Comparison of ENCODE assay signal across 10 cellular contexts in genomic region chr4:153137168-153137567, GRCh38.
DNase-seq lines count a peak whose midpoint lies in the region; ATAC-seq, FAIRE-seq and TF ChIP-seq lines count a peak whose summit lies in the region.
"Had no signal": no experiment of that assay in that cellular context is flagged by ENCODE, and none has a peak within 500 bp of the region (broad histone marks: within the 10 kb centered on the region; RNA-seq: fewer than 3 reads in every experiment).

No MANE protein-coding gene starts in this region.

- no peak overlapping the region for H3K4me3 ChIP-seq in astrocyte of the spinal cord (ENCODE audit: low read depth, low read length)

- in situ Hi-C loops in astrocyte of the spinal cord (cut with HindIII; ENCODE audit: low sequenced_read_pairs): no loop called here

- no peak for ATAC-seq in GM21381 (IDR thresholded peaks at IDR 0.05; ENCODE audit: unreplicated experiment)
- no peak for ATAC-seq in GM19328 (IDR thresholded peaks at IDR 0.05; ENCODE audit: unreplicated experiment)

- peak; percentile 69 for FAIRE-seq in HTR-8/SVneo (lab: Jason Lieb, UNC)

- DNase-seq in A172 (ENCODE audit: low spot score) (peak; percentile 77), HTR-8/SVneo (ENCODE audit: insufficient read length, low spot score) (peak; percentile 76), astrocyte of the spinal cord (ENCODE audit: low read depth, low spot score) (peak; percentile 83), iPS-NIHi11 (ENCODE audit: low spot score) (peak; percentile 50), inferior parietal cortex (ENCODE audit: extremely low spot score) (no peak), NOMO-1 treated with dmso at 0.1 percent for 144 hours (lab: John Stamatoyannopoulos, UW; ENCODE audit: unreplicated experiment) (no peak)
- DNase-seq: activated CD4-positive, alpha-beta memory T cell treated with anti-CD3 and anti-CD28 coated beads, Interleukin-2, amount 10 ng/mL, durations not matched to agents 7 days and 5 days; NCI-H1694 had no signal

- no peak for TF ChIP-seq CTCF in astrocyte of the spinal cord (IDR thresholded peaks at IDR 0.05; ENCODE audit: low read depth, low read length)

Comparison
In these comparisons a context has a peak if more than half of its experiments do, and no peak if none do; other contexts are left out.
1. DNase-seq: peak in A172 (single experiment), HTR-8/SVneo (single experiment), astrocyte of the spinal cord (single experiment) and iPS-NIHi11 (single experiment); none in inferior parietal cortex (single experiment) and NOMO-1 treated with dmso at 0.1 percent for 144 hours (single experiment).